12 cellular contexts compared by ENCODE assay signal in the genomic region with DNA sequence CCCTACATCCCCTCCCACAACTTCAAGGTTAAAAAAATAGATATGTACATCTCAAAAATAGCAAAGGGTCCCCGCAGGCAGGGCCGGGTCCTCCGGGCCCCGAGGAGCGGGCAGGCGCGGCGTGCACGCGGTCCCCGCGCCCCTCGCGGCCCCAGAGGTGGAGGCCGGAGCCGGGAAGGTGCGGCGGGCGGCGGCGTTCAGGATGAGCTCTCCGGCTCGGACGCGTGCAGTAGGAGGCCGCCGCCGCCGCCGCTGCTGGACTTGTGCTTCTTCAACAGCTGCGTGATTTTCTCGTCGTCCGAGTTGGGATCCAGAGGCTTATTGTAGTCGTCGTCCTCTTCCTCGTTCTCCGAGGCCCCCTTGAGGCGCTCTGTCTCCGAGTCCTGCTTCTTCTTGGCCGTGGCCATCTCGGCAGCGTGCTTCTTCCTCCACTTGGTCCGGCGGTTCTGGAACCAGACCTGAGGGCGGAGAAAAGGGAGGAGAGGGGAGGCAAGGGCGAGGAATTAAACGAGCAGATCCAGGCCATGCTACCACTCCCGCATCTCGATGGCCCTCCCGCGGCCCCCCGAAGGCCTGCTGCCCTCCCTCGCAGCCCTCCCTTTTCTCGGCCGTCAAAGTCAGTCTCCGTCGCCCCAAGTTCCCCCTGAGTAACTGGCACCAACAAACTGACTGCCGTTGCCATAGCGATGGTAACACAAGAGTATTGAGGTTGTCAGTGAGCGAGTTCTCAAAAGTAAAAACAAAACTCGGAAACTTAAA. TPM values are rescaled to one million over a fixed set of nuclear protein-coding genes. Genes with fewer than 3 reads are reported as not detected.
A peak's percentile ranks its signal among the peaks of the same experiment; 100 is the strongest.
DNase-seq lines count a peak whose midpoint lies in the region; ATAC-seq and TF ChIP-seq lines count a peak whose summit lies in the region.
"Had no signal": no experiment of that assay in that cellular context is flagged by ENCODE, and none has a peak within 500 bp of the region (broad histone marks: within the 10 kb centered on the region; RNA-seq: fewer than 3 reads in every experiment).

No MANE protein-coding gene starts in this region.

- ATAC-seq in HG03175 (IDR thresholded peaks at IDR 0.05; ENCODE audit: unreplicated experiment): no peak

- no peak overlapping the region for H4K8ac ChIP-seq in neuronal stem cell (ENCODE audit: low read depth, low read length)

- 17 to 19% methylated on average over 44 to 47 of the region's 62 CpGs for WGBS in esophagus squamous epithelium, 2 donors
- WGBS in neuronal stem cell (ENCODE audit: extremely low coverage in 2 of 2, insufficient read length in 2 of 2, insufficient replicate concordance in 1 of 2), 2 donors: no CpG with 5 or more reads among the region's 62 CpGs

- H3K9ac ChIP-seq in NT2/D1 (ENCODE audit: insufficient read length, low read depth) (peak overlapping the region; percentile 56), neuronal stem cell (ENCODE audit: low read depth, low read length, poor library complexity) (peak overlapping the region; percentile 21)

- H3K4me3 ChIP-seq in NT2/D1 (ENCODE audit: insufficient read length, low read depth) (peak overlapping the region; percentile 32), esophagus squamous epithelium (peak overlapping the region; percentile 1 to 71 (median 50)), neuronal stem cell (ENCODE audit: low read length in 2 of 2) (no peak overlapping the region)
- H3K4me3 ChIP-seq: sigmoid colon, SJSA1 had no signal

- POLR2A ChIA-PET in GM10248 (lab: Yijun Ruan, JAX): no interaction called here

- CTCF ChIA-PET in GM10248 (lab: Yijun Ruan, JAX): no interaction called here

- H3K23ac ChIP-seq in neuronal stem cell (ENCODE audit: low read depth, low read length, poor library complexity): no peak overlapping the region

- peak overlapping the region; percentile 54 for H3K4me2 ChIP-seq in neuronal stem cell (ENCODE audit: insufficient read depth, low read length, poor library complexity, severe bottlenecking)

- H3K18ac ChIP-seq in neuronal stem cell (ENCODE audit: low read length): no peak overlapping the region

- H2BK120ac ChIP-seq in neuronal stem cell (ENCODE audit: low read depth, low read length): no peak overlapping the region

- H3K27ac ChIP-seq in esophagus squamous epithelium (peak overlapping the region; percentile 28 to 92 (median 84)), neuronal stem cell (replicated peaks; ENCODE audit: low read length) (no peak overlapping the region)
- H3K27ac ChIP-seq: breast epithelium, HL-60, SJSA1 had no signal

- no peak overlapping the region for H2BK12ac ChIP-seq in neuronal stem cell (ENCODE audit: low read length)

- H3K79me1 ChIP-seq in neuronal stem cell (ENCODE audit: low read depth, low read length): peaks cover 2% of the 10 kb centered on the region

- no peak overlapping the region for H2BK15ac ChIP-seq in neuronal stem cell (ENCODE audit: low read length)

- intact Hi-C loops in esophagus squamous epithelium (cut with DNase I): no loop called here

- TF ChIP-seq CTCF in esophagus squamous epithelium (IDR thresholded peaks at IDR 0.05): no peak
- no peak for TF ChIP-seq CTCF in GM10248 (IDR thresholded peaks at IDR 0.05; ENCODE audit: control extremely low read depth, extremely low read depth, low read depth, missing control alignments)

- H4K91ac ChIP-seq in neuronal stem cell (ENCODE audit: low read depth, low read length, poor library complexity): no peak overlapping the region

- DNase-seq in ELF-1 (ENCODE audit: low read depth, low spot score) (peak; percentile 71), NT2/D1 (ENCODE audit: low read depth, low spot score) (no peak), esophagus squamous epithelium (lab: John Stamatoyannopoulos, UW) (no peak), neuronal stem cell (ENCODE audit: low spot score) (no peak), DMS153 (lab: John Stamatoyannopoulos, UW) (no peak), GM10248 (ENCODE audit: extremely low spot score) (no peak)
- DNase-seq in activated effector memory CD4-positive, alpha-beta T cell treated with Interleukin-2 at 50 U/mL for 16 hours: no peak
- DNase-seq: sigmoid colon had no signal

- no peak for TF ChIP-seq POLR2A in esophagus squamous epithelium (IDR thresholded peaks at IDR 0.05)

- H2BK5ac ChIP-seq in neuronal stem cell (ENCODE audit: low read length): no peak overlapping the region

- H2AK5ac ChIP-seq in neuronal stem cell (ENCODE audit: low read depth, low read length): no peak overlapping the region

- H3K4me1 ChIP-seq in NT2/D1 (ENCODE audit: insufficient read depth, insufficient read length) (peaks cover 3% of the 10 kb centered on the region), esophagus squamous epithelium (peaks cover 3 to 38% (median 20%) of the 10 kb centered on the region in 3 donors), neuronal stem cell (ENCODE audit: control insufficient read depth in 2 of 2, insufficient read depth in 1 of 2, low read depth in 1 of 2, low read length in 2 of 2) (peaks cover 11 to 13% of the 10 kb centered on the region in 2 donors)

- H3K9me3 ChIP-seq in NT2/D1 (ENCODE audit: insufficient read depth, low read length) (no peaks in the 10 kb centered on the region), esophagus squamous epithelium (no peaks in the 10 kb centered on the region), neuronal stem cell (replicated peaks in 1 of 2; ENCODE audit: control insufficient read depth in 2 of 2, insufficient read depth in 1 of 2, low read depth in 1 of 2, low read length in 2 of 2) (peaks cover 0 to 2% of the 10 kb centered on the region in 2 donors)

- H3K27me3 ChIP-seq in NT2/D1 (ENCODE audit: insufficient read depth, insufficient read length) (peaks cover 96% of the 10 kb centered on the region), esophagus squamous epithelium (peaks cover 0 to 100% (median 24%) of the 10 kb centered on the region in 4 donors), neuronal stem cell (ENCODE audit: control insufficient read depth in 3 of 3, insufficient read depth in 3 of 3, low read depth in 1 of 3, low read length in 3 of 3) (peaks cover 40 to 94% (median 80%) of the 10 kb centered on the region in 3 experiments)
- H3K27me3 ChIP-seq: SJSA1 had no signal

- peak overlapping the region; percentile 83 for H2AFZ ChIP-seq in neuronal stem cell (ENCODE audit: low read length)

- H3K14ac ChIP-seq in neuronal stem cell (ENCODE audit: low read length): no peak overlapping the region

- H3K36me3 ChIP-seq in NT2/D1 (ENCODE audit: insufficient read depth, insufficient read length, low read length) (no peaks in the 10 kb centered on the region), esophagus squamous epithelium (no peaks in the 10 kb centered on the region), neuronal stem cell (replicated peaks in 1 of 2; ENCODE audit: control insufficient read depth in 2 of 2, insufficient read depth in 2 of 2, low read length in 2 of 2) (peaks cover 0 to 23% of the 10 kb centered on the region in 2 donors)
- H3K36me3 ChIP-seq: breast epithelium, sigmoid colon had no signal

- H3K4ac ChIP-seq in neuronal stem cell (ENCODE audit: low read length): no peak overlapping the region

RNA-seq across cellular contexts. Expression of gene NKX6-1, which starts 5.8 kb away (rescaled TPM):
- total RNA-seq in esophagus squamous epithelium: 10 to 100 TPM in 1 of 4 donors, 1 to 10 TPM in 1, under 1 TPM in 2; 0.66 to 10.5 (median 2.0) TPM
- 0.13 TPM for polyA plus RNA-seq in neuronal stem cell (2013, experiment 1 of 2)
- 0.17 TPM for polyA plus RNA-seq in neuronal stem cell (2013, experiment 2 of 2)
- total RNA-seq: sigmoid colon had no signal

Comparison
In these comparisons a context has a peak if more than half of its experiments do, and no peak if none do; other contexts are left out.
1. H3K4me3 ChIP-seq: peak in NT2/D1 (single experiment) and esophagus squamous epithelium (4 of 4); none in neuronal stem cell (0 of 2).